In genomic region chr15:30842758-30843472, GRCh38 we compare ENCODE assay signal across 8 cellular contexts.
A peak's percentile ranks its signal among the peaks of the same experiment; 100 is the strongest.
DNase-seq lines count a peak whose midpoint lies in the region; ATAC-seq, FAIRE-seq and TF ChIP-seq lines count a peak whose summit lies in the region.
"Not testable (repeated sequence)": the region's sequence is repeated elsewhere in the genome, so short reads cannot be mapped to it uniquely, and the experiment has no call there.

No MANE protein-coding gene starts in this region.

- H3K36me3 Mint-ChIP-seq in GM23338 (ENCODE audit: low read depth), result not testable (repeated sequence)
- peaks cover 27 to 66% of the 10 kb centered on the region in 2 donors for H3K36me3 Mint-ChIP-seq in activated naive CD4-positive, alpha-beta T cell treated with anti-CD3 and anti-CD28 coated beads, Interleukin-2, amount 50 U/mL, for 72 hours

- H3K4me3 Mint-ChIP-seq in GM23338, result not testable (repeated sequence)

- ATAC-seq in GM23338, result peak; percentile 75
- peak; percentile 93 for ATAC-seq in HG03159 (IDR thresholded peaks at IDR 0.05; ENCODE audit: unreplicated experiment)
- peak; percentile 71 to 74 for ATAC-seq in activated naive CD4-positive, alpha-beta T cell treated with anti-CD3 and anti-CD28 coated beads, Interleukin-2, amount 50 U/mL, for 72 hours

- not testable (repeated sequence) for H3K27ac ChIP-seq in GM23338 (ENCODE audit: low read depth)

- not testable (repeated sequence) for H3K9me3 Mint-ChIP-seq in GM23338; activated naive CD4-positive, alpha-beta T cell treated with anti-CD3 and anti-CD28 coated beads, Interleukin-2, amount 50 U/mL, for 72 hours

- DNase-seq in GM12864 (ENCODE audit: low read depth) (peak; percentile 27), GM19239 (ENCODE audit: insufficient read length, low spot score) (peak; percentile 15), GM23338 (ENCODE audit: low spot score) (peak; percentile 15), NCI-H69 (lab: John Stamatoyannopoulos, UW) (peak; percentile 58)
- peak; percentile 37 for DNase-seq in activated CD4-positive, alpha-beta T cell treated with anti-CD3 and anti-CD28 coated beads for 48 hours
- DNase-seq in activated naive CD4-positive, alpha-beta T cell treated with anti-CD3 and anti-CD28 coated beads, Interleukin-2, amount 50 U/mL, for 72 hours (ENCODE audit: low spot score in 2 of 2), result not testable (repeated sequence)
- peak; percentile 34 for DNase-seq in stimulated activated CD4-positive, alpha-beta T cell treated with anti-CD3 and anti-CD28 coated beads, Interleukin-2, amount 100 ng/mL, for 4 hours (ENCODE audit: low read depth)

- H3K4me1 Mint-ChIP-seq in GM23338, result not testable (repeated sequence)

- H3K27me3 ChIP-seq in GM23338 (ENCODE audit: insufficient read depth), result not testable (repeated sequence)

- H3K9me2 ChIP-seq in GM23338 (ENCODE audit: insufficient read depth), result not testable (repeated sequence)

- not testable (repeated sequence) for H3K36me3 ChIP-seq in GM23338 (ENCODE audit: insufficient read depth)

- TF ChIP-seq CTCF in GM12864 (IDR thresholded peaks at IDR 0.05; ENCODE audit: low read depth, low read length, missing control alignments); GM23338 (conservative IDR thresholded peaks at IDR 0.05; ENCODE audit: low read depth in 2 of 2): not testable (repeated sequence)

- not testable (repeated sequence) for H3K4me1 ChIP-seq in GM23338 (ENCODE audit: insufficient read depth)

- H3K4me3 ChIP-seq in GM12864 (ENCODE audit: low read depth, low read length); GM23338: not testable (repeated sequence)

- not testable (repeated sequence) for H3F3A ChIP-seq in GM23338 (replicated peaks; ENCODE audit: low read depth)

- not testable (repeated sequence) for H2AFZ ChIP-seq in GM23338

- not testable (repeated sequence) for H3K4me2 ChIP-seq in GM23338

- peak; percentile 76 for FAIRE-seq in GM19239 (lab: Jason Lieb, UNC)

- not testable (repeated sequence) for H3K79me2 ChIP-seq in GM23338 (replicated peaks; ENCODE audit: insufficient read depth)

- peak overlapping the region; percentile 81 for H3K27ac Mint-ChIP-seq in GM23338
- peak overlapping the region in 1 of 2 donors; percentile 19 for H3K27ac Mint-ChIP-seq in activated naive CD4-positive, alpha-beta T cell treated with anti-CD3 and anti-CD28 coated beads, Interleukin-2, amount 50 U/mL, for 72 hours

- not testable (repeated sequence) for H3K27me3 Mint-ChIP-seq in GM23338 (ENCODE audit: insufficient read depth, low read depth, poor library complexity)

- not testable (repeated sequence) for H4K20me1 ChIP-seq in GM23338 (replicated peaks; ENCODE audit: insufficient read depth)
